35 cellular contexts compared by ENCODE assay signal in the genomic region with DNA sequence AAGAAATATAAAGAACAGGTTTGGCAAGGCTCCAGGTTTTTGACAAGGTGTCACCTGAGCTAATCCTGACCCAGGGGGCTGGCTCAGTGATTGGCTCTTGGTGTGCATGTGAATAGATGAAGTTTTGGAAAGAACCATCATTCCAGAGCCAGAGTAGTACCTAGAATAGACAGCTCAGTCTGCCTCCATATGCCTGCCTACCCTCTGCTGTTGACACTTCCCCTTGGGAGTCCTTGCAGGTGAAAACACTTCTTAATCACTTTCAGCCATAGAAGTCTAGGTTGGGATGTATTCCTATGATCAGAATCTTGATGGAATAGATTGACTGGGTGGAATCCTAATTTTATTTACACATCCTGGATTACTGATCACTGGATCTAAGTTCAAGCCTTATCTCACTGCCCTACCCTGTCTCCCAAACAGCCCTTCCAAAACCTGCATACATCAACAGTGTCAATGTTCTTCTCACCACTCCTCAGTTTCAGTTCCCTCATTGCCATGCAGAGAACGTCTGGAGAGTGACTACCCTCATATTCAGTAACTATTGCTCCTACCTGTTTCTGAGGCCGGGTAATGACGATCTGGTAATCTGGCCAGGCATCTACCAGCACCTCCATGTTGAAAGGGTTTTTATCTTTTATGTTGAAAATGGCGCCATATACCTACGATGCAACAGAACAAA. TPM values are rescaled to one million over a fixed set of nuclear protein-coding genes. Genes with fewer than 3 reads are reported as not detected.
"Had no signal": no experiment of that assay in that cellular context is flagged by ENCODE, and none has a peak within 500 bp of the region (broad histone marks: within the 10 kb centered on the region; RNA-seq: fewer than 3 reads in every experiment).

No MANE protein-coding gene starts in this region.

- H3K36me3 Mint-ChIP-seq: mesothelial cell of epicardium; naive thymus-derived CD4-positive, alpha-beta T cell; stimulated activated effector memory CD8-positive, alpha-beta T cell treated with anti-CD3 and anti-CD28 coated beads, Interleukin-12 subunit alpha, Interleukin-12 subunit beta, amount 100 ng/mL, for 72 hours had no signal

- H3K27me3 ChIP-seq: brain microvascular endothelial cell, gastroesophageal sphincter, sigmoid colon, stomach, thyroid gland, upper lobe of left lung had no signal

- H3K9me3 Mint-ChIP-seq: activated CD4-positive, alpha-beta memory T cell treated with anti-CD3 and anti-CD28 coated beads, Interleukin-2, amount 10 ng/mL, durations not matched to agents 7 days and 5 days; activated CD4-positive, alpha-beta T cell treated with anti-CD3 and anti-CD28 coated beads, Interleukin-2, amount 10 ng/mL, durations not matched to agents 7 days and 5 days; activated T-cell treated with anti-CD3 and anti-CD28 coated beads, Interleukin-2, amount 50 U/mL, for 24 hours; effector memory CD8-positive, alpha-beta T cell; stimulated activated effector memory CD8-positive, alpha-beta T cell treated with anti-CD3 and anti-CD28 coated beads, Interleukin-12 subunit alpha, Interleukin-12 subunit beta, amount 100 ng/mL, for 72 hours had no signal

- H2AFZ ChIP-seq: parathyroid adenoma had no signal

- ATAC-seq: effector memory CD8-positive, alpha-beta T cell; gastroesophageal sphincter; left cardiac atrium; left ventricle myocardium superior; naive thymus-derived CD4-positive, alpha-beta T cell; psoas muscle; stimulated activated effector memory CD8-positive, alpha-beta T cell treated with anti-CD3 and anti-CD28 coated beads, Interleukin-12 subunit alpha, Interleukin-12 subunit beta, amount 100 ng/mL, for 72 hours had no signal

- H3K79me2 ChIP-seq: parathyroid adenoma had no signal

- FAIRE-seq: astrocyte, keratinocyte, small intestine had no signal

- H3K27ac ChIP-seq: brain microvascular endothelial cell, gastroesophageal sphincter, parathyroid adenoma, psoas muscle, sigmoid colon, stomach, thyroid gland, upper lobe of left lung, WERI-Rb-1 had no signal

- H3K9me3 ChIP-seq: gastroesophageal sphincter, psoas muscle, sigmoid colon, stomach, thyroid gland, upper lobe of left lung had no signal

- H3K4me1 Mint-ChIP-seq: activated CD4-positive, alpha-beta memory T cell treated with anti-CD3 and anti-CD28 coated beads, Interleukin-2, amount 10 ng/mL, durations not matched to agents 7 days and 5 days; activated CD4-positive, alpha-beta T cell treated with anti-CD3 and anti-CD28 coated beads, Interleukin-2, amount 10 ng/mL, durations not matched to agents 7 days and 5 days; mesothelial cell of epicardium; naive thymus-derived CD4-positive, alpha-beta T cell; neural crest cell; stimulated activated effector memory CD8-positive, alpha-beta T cell treated with anti-CD3 and anti-CD28 coated beads, Interleukin-12 subunit alpha, Interleukin-12 subunit beta, amount 100 ng/mL, for 72 hours had no signal

- H3K9ac ChIP-seq: parathyroid adenoma had no signal

- H3K4me3 Mint-ChIP-seq: activated CD4-positive, alpha-beta memory T cell treated with anti-CD3 and anti-CD28 coated beads, Interleukin-2, amount 10 ng/mL, durations not matched to agents 7 days and 5 days; activated CD4-positive, alpha-beta T cell treated with anti-CD3 and anti-CD28 coated beads, Interleukin-2, amount 10 ng/mL, durations not matched to agents 7 days and 5 days; activated T-cell treated with anti-CD3 and anti-CD28 coated beads, Interleukin-2, amount 50 U/mL, for 24 hours; effector memory CD8-positive, alpha-beta T cell; mesothelial cell of epicardium; naive thymus-derived CD4-positive, alpha-beta T cell; neural crest cell; stimulated activated effector memory CD8-positive, alpha-beta T cell treated with anti-CD3 and anti-CD28 coated beads, Interleukin-12 subunit alpha, Interleukin-12 subunit beta, amount 100 ng/mL, for 72 hours had no signal

- H3K27ac Mint-ChIP-seq: activated CD4-positive, alpha-beta memory T cell treated with anti-CD3 and anti-CD28 coated beads, Interleukin-2, amount 10 ng/mL, durations not matched to agents 7 days and 5 days; activated CD4-positive, alpha-beta T cell treated with anti-CD3 and anti-CD28 coated beads, Interleukin-2, amount 10 ng/mL, durations not matched to agents 7 days and 5 days; activated T-cell treated with anti-CD3 and anti-CD28 coated beads, Interleukin-2, amount 50 U/mL, for 24 hours; effector memory CD8-positive, alpha-beta T cell; mesothelial cell of epicardium; naive thymus-derived CD4-positive, alpha-beta T cell; stimulated activated effector memory CD8-positive, alpha-beta T cell treated with anti-CD3 and anti-CD28 coated beads, Interleukin-12 subunit alpha, Interleukin-12 subunit beta, amount 100 ng/mL, for 72 hours had no signal

- H3K4me1 ChIP-seq: gastroesophageal sphincter, parathyroid adenoma, psoas muscle, sigmoid colon, stomach, thyroid gland, upper lobe of left lung had no signal

- H3K27me3 Mint-ChIP-seq: activated CD4-positive, alpha-beta T cell treated with anti-CD3 and anti-CD28 coated beads, Interleukin-2, amount 10 ng/mL, durations not matched to agents 7 days and 5 days had no signal

- H3K4me3 ChIP-seq: gastroesophageal sphincter, psoas muscle, sigmoid colon, stomach, thyroid gland, upper lobe of left lung had no signal

- DNase-seq: activated CD4-positive, alpha-beta memory T cell treated with anti-CD3 and anti-CD28 coated beads, Interleukin-2, amount 10 ng/mL, durations not matched to agents 7 days and 5 days; activated CD4-positive, alpha-beta T cell treated with anti-CD3 and anti-CD28 coated beads for 1 hour; activated CD4-positive, alpha-beta T cell treated with anti-CD3 and anti-CD28 coated beads, Interleukin-2, amount 10 ng/mL, durations not matched to agents 7 days and 5 days; activated CD8-positive, alpha-beta memory T cell treated with anti-CD3 and anti-CD28 coated beads, Interleukin-2, amount 50 U/mL, for 48 hours; activated gamma-delta T cell treated with Interleukin-2 at 50 U/mL for 16 hours; activated naive CD4-positive, alpha-beta T cell treated with anti-CD3 and anti-CD28 coated beads, Interleukin-2, amount 50 U/mL, for 16 hours; activated T-cell treated with anti-CD3 and anti-CD28 coated beads, Interleukin-2, amount 50 U/mL, for 24 hours; amniotic stem cell; brain microvascular endothelial cell; caudate nucleus; cortex of kidney; effector memory CD8-positive, alpha-beta T cell; erythroblast; hippocampal formation; left cardiac atrium; left ventricle myocardium superior; mammary epithelial cell; naive thymus-derived CD4-positive, alpha-beta T cell; nucleus accumbens; psoas muscle; sigmoid colon; small intestine; stimulated activated CD4-positive, alpha-beta T cell treated with anti-CD3 and anti-CD28 coated beads, Interleukin-4, amount 100 ng/mL, for 24 hours; stomach; T-helper 9 cell; thyroid gland; upper lobe of left lung; WERI-Rb-1 had no signal

- H3K36me3 ChIP-seq: brain microvascular endothelial cell, gastroesophageal sphincter, sigmoid colon, stomach, thyroid gland, upper lobe of left lung, WERI-Rb-1 had no signal

RNA-seq across cellular contexts. Expression of a gene that starts 6.7 kb away (rescaled TPM):
- total RNA-seq: activated CD4-positive, alpha-beta memory T cell treated with anti-CD3 and anti-CD28 coated beads, Interleukin-2, amount 10 ng/mL, durations not matched to agents 7 days and 5 days; activated CD4-positive, alpha-beta T cell treated with anti-CD3 and anti-CD28 coated beads, Interleukin-2, amount 10 ng/mL, durations not matched to agents 7 days and 5 days; astrocyte; mesothelial cell of epicardium; naive thymus-derived CD4-positive, alpha-beta T cell; psoas muscle; sigmoid colon; upper lobe of left lung had no signal
- polyA plus RNA-seq: naive thymus-derived CD4-positive, alpha-beta T cell; psoas muscle had no signal
